In genomic region chr22:32720924-32721323, GRCh38 we compare ENCODE assay signal across 1 cellular context.
TF ChIP-seq lines count a peak whose summit lies in the region.

No MANE protein-coding gene starts in this region.

TF ChIP-seq in HepG2, 621 proteins besides CTCF, POLR2A, EP300 and RAD21 (continued from another document and continues in another):
- TF ChIP-seq PRDM15 (CRISPR knock-in tag; IDR thresholded peaks at IDR 0.05) (no peak), ELF3 (CRISPR knock-in tag; IDR thresholded peaks at IDR 0.05) (peak; percentile 42; the same call in 1 of the 2 replicates), ARID5B (CRISPR knock-in tag; IDR thresholded peaks at IDR 0.05) (peak; percentile 40; the same call in 1 of the 2 replicates), HMG20B (CRISPR knock-in tag; conservative IDR thresholded peaks at IDR 0.05) (no peak), ZNF577 (CRISPR knock-in tag; IDR thresholded peaks at IDR 0.05; ENCODE audit: borderline replicate concordance, low read depth) (no peak), ATF3 (CRISPR knock-in tag; IDR thresholded peaks at IDR 0.05) (no peak), FOXA1 (IDR thresholded peaks at IDR 0.05) (no peak), FOXA1 (CRISPR knock-in tag; IDR thresholded peaks at IDR 0.05) (no peak), NCOA2 (CRISPR knock-in tag; IDR thresholded peaks at IDR 0.05) (no peak), HMG20A (CRISPR knock-in tag; IDR thresholded peaks at IDR 0.05; ENCODE audit: borderline replicate concordance) (peak; percentile 14; the same call in 1 of the 2 replicates), ZNF292 (CRISPR knock-in tag; IDR thresholded peaks at IDR 0.05; ENCODE audit: borderline replicate concordance, low read depth) (peak; percentile 22; the same call in 1 of the 2 replicates), RFXAP (CRISPR knock-in tag; IDR thresholded peaks at IDR 0.05; ENCODE audit: borderline replicate concordance) (no peak), ELK4 (CRISPR knock-in tag; IDR thresholded peaks at IDR 0.05; ENCODE audit: borderline replicate concordance) (no peak), GPN1 (CRISPR knock-in tag; IDR thresholded peaks at IDR 0.05; ENCODE audit: borderline replicate concordance) (no peak), ZNF142 (CRISPR knock-in tag; IDR thresholded peaks at IDR 0.05) (no peak), TFAP4 (IDR thresholded peaks at IDR 0.05; ENCODE audit: borderline replicate concordance, low read depth) (peak; percentile 53; the same call in 1 of the 2 replicates), NFE2 (CRISPR knock-in tag; IDR thresholded peaks at IDR 0.05) (no peak), POLR2G (IDR thresholded peaks at IDR 0.05; ENCODE audit: low read depth, low read length) (no peak), ZNF816 (CRISPR knock-in tag; IDR thresholded peaks at IDR 0.05; ENCODE audit: borderline replicate concordance) (no peak), TBX3 (IDR thresholded peaks at IDR 0.05; ENCODE audit: borderline replicate concordance) (peak; percentile 56), ZNF850 (CRISPR knock-in tag; conservative IDR thresholded peaks at IDR 0.05) (no peak), PBX3 (CRISPR knock-in tag; IDR thresholded peaks at IDR 0.05; ENCODE audit: borderline replicate concordance) (no peak), ZNF691 (CRISPR knock-in tag; IDR thresholded peaks at IDR 0.05; ENCODE audit: borderline replicate concordance, low read depth) (no peak), GATAD2A (CRISPR knock-in tag; IDR thresholded peaks at IDR 0.05) (peak; percentile 64), BRF2 (CRISPR knock-in tag; IDR thresholded peaks at IDR 0.05) (no peak), ZNF724P (CRISPR knock-in tag; IDR thresholded peaks at IDR 0.05; ENCODE audit: borderline replicate concordance) (no peak), ZNF296 (CRISPR knock-in tag; conservative IDR thresholded peaks at IDR 0.05) (no peak), ZNF501 (CRISPR knock-in tag; IDR thresholded peaks at IDR 0.05) (no peak), CEBPZ (IDR thresholded peaks at IDR 0.05; ENCODE audit: low read length) (no peak)
